In the genomic region with DNA sequence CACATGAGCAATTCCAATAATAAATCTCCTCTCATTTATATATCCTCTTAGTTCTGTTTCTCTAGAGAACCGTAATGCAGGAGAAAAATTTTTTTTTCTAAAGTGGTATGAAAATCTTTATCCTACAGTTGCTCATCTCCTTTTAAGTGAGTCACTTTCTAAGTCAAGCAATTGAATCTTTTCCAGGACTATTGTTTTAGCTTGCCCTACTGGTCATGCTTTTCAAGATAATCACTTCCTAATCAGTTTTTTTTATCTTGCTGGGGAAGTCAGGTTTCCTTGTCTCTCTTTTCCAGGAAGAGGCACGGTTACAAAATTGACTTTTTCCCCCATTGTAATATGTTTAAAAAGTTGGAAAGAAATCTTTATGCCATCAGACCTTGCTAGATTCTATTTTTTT, we compare ENCODE assay signal across 12 cellular contexts. TPM values are rescaled to one million over a fixed set of nuclear protein-coding genes. Genes with fewer than 3 reads are reported as not detected.
DNase-seq lines count a peak whose midpoint lies in the region; ATAC-seq, FAIRE-seq and TF ChIP-seq lines count a peak whose summit lies in the region.
"Had no signal": no experiment of that assay in that cellular context is flagged by ENCODE, and none has a peak within 500 bp of the region (broad histone marks: within the 10 kb centered on the region; RNA-seq: fewer than 3 reads in every experiment).

No MANE protein-coding gene starts in this region.

- H3K4me1 ChIP-seq in SJSA1 (replicated peaks), result peaks cover 50% of the 10 kb centered on the region
- peaks cover 22% of the 10 kb centered on the region for H3K4me1 ChIP-seq in psoas muscle

- no peaks in the 10 kb centered on the region for H3K27me3 ChIP-seq in SJSA1 (replicated peaks)
- H3K27me3 ChIP-seq in psoas muscle (ENCODE audit: insufficient read depth in 3 of 3, low read length in 2 of 3), result no peaks in the 10 kb centered on the region

- peak in 1 of 4 donors; percentile 38 for ATAC-seq in psoas muscle
- ATAC-seq in HG03469 (IDR thresholded peaks at IDR 0.05; ENCODE audit: unreplicated experiment), result no peak

- peak; percentile 62 for DNase-seq in GM03348 (ENCODE audit: low spot score)
- peak in 1 of 2 experiments; percentile 61 for DNase-seq in SJSA1 (ENCODE audit: low read depth in 1 of 2, low spot score in 2 of 2)
- DNase-seq in fibroblast of mammary gland (ENCODE audit: low read depth), result peak; percentile 81
- no peak for DNase-seq in psoas muscle
- no peak for DNase-seq in D721Med (ENCODE audit: insufficient read length, low spot score)
- DNase-seq in DMS114 treated with DMSO at 0.1 percent for 48 hours (lab: John Stamatoyannopoulos, UW; ENCODE audit: unreplicated experiment), result no peak
- DNase-seq in retina, result no peak
- DNase-seq: activated naive CD8-positive, alpha-beta T cell treated with anti-CD3 and anti-CD28 coated beads, Interleukin-2, amount 10 ng/mL, durations not matched to agents 7 days and 5 days; CD8-positive, alpha-beta memory T cell; NCI-H2171 had no signal

- no peak overlapping the region for H3K4me3 ChIP-seq in SJSA1
- no peak overlapping the region for H3K4me3 ChIP-seq in fibroblast of mammary gland (ENCODE audit: control insufficient read depth, low read depth, low read length)
- H3K4me3 ChIP-seq in psoas muscle, result no peak overlapping the region

- H3K27ac ChIP-seq in SJSA1, result peak overlapping the region; percentile 30
- peak overlapping the region; percentile 25 for H3K27ac ChIP-seq in psoas muscle

- no peaks in the 10 kb centered on the region for H3K36me3 ChIP-seq in SJSA1
- H3K36me3 ChIP-seq in psoas muscle (ENCODE audit: insufficient read depth in 1 of 2, low read depth in 1 of 2), result no peaks in the 10 kb centered on the region

- 62 to 63% (median 62%) methylated on average over 2 of the region's 2 CpGs for WGBS in psoas muscle, 3 donors

- intact Hi-C loops in psoas muscle (cut with DNase I), result loop anchor here in 1 of 2 donors (10.0 kb wide), 1 partner anchor 45 kb away; no protein-coding TSS in a partner anchor

- TF ChIP-seq CTCF in fibroblast of mammary gland (conservative IDR thresholded peaks at IDR 0.05; ENCODE audit: control insufficient read depth, insufficient read depth, low read depth, low read length) (no peak), psoas muscle (IDR thresholded peaks at IDR 0.05) (no peak), D721Med (IDR thresholded peaks at IDR 0.05; ENCODE audit: insufficient read depth, missing control alignments) (no peak)

- H3K9me3 ChIP-seq in SJSA1 (replicated peaks) (no peaks in the 10 kb centered on the region), psoas muscle (no peaks in the 10 kb centered on the region)

- FAIRE-seq in D721Med (lab: Jason Lieb, UNC), result no peak
- FAIRE-seq: H1 had no signal

RNA-seq across cellular contexts. Expression of a gene that starts 44.0 kb away (rescaled TPM):
- total RNA-seq in SJSA1 (2014; rRNA removed; shearing (Covaris generic)), result 39.9 and 46.3 TPM in 2 replicates
- total RNA-seq in psoas muscle, result 10 to 100 TPM in 3 of 4 donors, 1 to 10 TPM in 1; 8.0 to 12.3 (median 10.7) TPM
- polyA plus RNA-seq in psoas muscle, result 10 to 100 TPM in 1 of 3 donors, 1 to 10 TPM in 2; 6.0 to 10.0 (median 8.0) TPM

Comparison
In these comparisons a context has a peak if more than half of its experiments do, and no peak if none do; other contexts are left out.
1. DNase-seq: peak in GM03348 (single experiment) and fibroblast of mammary gland (single experiment); none in psoas muscle (0 of 2), D721Med (single experiment), DMS114 treated with DMSO at 0.1 percent for 48 hours (single experiment) and retina (single experiment).